In the genomic region with DNA sequence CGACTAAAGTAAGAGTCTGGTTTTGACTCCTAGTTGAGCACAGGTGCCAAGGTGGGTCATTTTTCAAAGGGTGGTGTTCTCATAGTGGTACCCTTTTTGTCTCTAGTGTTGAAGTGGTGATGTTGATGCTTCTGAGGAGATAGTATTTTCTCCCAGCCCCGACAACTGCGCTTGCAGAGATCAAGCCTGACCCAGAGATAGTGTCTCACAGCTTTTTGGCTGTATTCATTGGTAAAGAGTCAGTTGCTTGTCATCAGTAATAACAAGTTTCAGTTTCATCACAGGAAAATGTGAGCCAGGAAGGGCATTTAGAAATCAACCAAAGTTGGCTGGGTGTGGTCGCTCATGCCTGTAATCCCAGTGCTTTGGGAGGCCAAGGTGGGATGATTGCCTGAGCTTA, we compare ENCODE assay signal across 11 cellular contexts.
A peak's percentile ranks its signal among the peaks of the same experiment; 100 is the strongest.
DNase-seq lines count a peak whose midpoint lies in the region; ATAC-seq and TF ChIP-seq lines count a peak whose summit lies in the region.
"Had no signal": no experiment of that assay in that cellular context is flagged by ENCODE, and none has a peak within 500 bp of the region (broad histone marks: within the 10 kb centered on the region; RNA-seq: fewer than 3 reads in every experiment).

No MANE protein-coding gene starts in this region.

- H3K27ac Mint-ChIP-seq in Caco-2 (ENCODE audit: unreplicated experiment) = no peak overlapping the region

- H3K27ac ChIP-seq in stomach = no peak overlapping the region
- H3K27ac ChIP-seq: esophagus muscularis mucosa had no signal

- no peaks in the 10 kb centered on the region for H3K4me1 ChIP-seq in Caco-2
- H3K4me1 ChIP-seq in stomach = no peaks in the 10 kb centered on the region
- H3K4me1 ChIP-seq: esophagus muscularis mucosa had no signal

- intact Hi-C loops in Caco-2 (cut with micrococcal nuclease; ENCODE audit: unreplicated experiment) = no loop called here
- intact Hi-C loops in stomach (cut with DNase I; ENCODE audit: low total_unique reads) = no loop called here

- DNase-seq in stimulated activated CD4-positive, alpha-beta T cell treated with anti-CD3 and anti-CD28 coated beads, Interleukin-4, amount 100 ng/mL, for 24 hours = peak; percentile 23
- DNase-seq in stimulated activated CD4-positive, alpha-beta T cell treated with anti-CD3 and anti-CD28 coated beads, Interleukin-4, amount 100 ng/mL, for 4 hours = no peak
- peak; percentile 39 to 54 for DNase-seq in activated T-cell treated with anti-CD3 and anti-CD28 coated beads, Interleukin-2, amount 50 U/mL, for 48 hours
- DNase-seq in A172 (ENCODE audit: low spot score) = no peak
- no peak for DNase-seq in Caco-2
- DNase-seq in pons (ENCODE audit: low spot score) = no peak
- DNase-seq in stomach = no peak
- DNase-seq: NCI-H69 had no signal

- no peaks in the 10 kb centered on the region for H3K27me3 ChIP-seq in Caco-2 (replicated peaks; ENCODE audit: control insufficient read depth, insufficient read depth, low read length)
- H3K27me3 ChIP-seq in stomach = no peaks in the 10 kb centered on the region
- H3K27me3 ChIP-seq: esophagus muscularis mucosa had no signal

- no peak for TF ChIP-seq POLR2A in stomach (IDR thresholded peaks at IDR 0.05)

- TF ChIP-seq CTCF in Caco-2 (IDR thresholded peaks at IDR 0.05; ENCODE audit: insufficient read depth in 1 of 2, low read depth in 1 of 2, low read length in 1 of 2, severe bottlenecking in 1 of 2, unreplicated experiment in 1 of 2) (no peak), stomach (IDR thresholded peaks at IDR 0.05) (no peak)

- 79 to 85% (median 84%) methylated on average over 4 of the region's 4 CpGs for WGBS in stomach, 5 donors

- no TSS peak for BruUV-seq in Caco-2 (replicated peaks; lab: Mats Ljungman, UMichigan)

- H3K27me3 Mint-ChIP-seq in Caco-2 (ENCODE audit: insufficient read depth, unreplicated experiment) = no peaks in the 10 kb centered on the region

- H3K9me3 ChIP-seq in Caco-2 (no peaks in the 10 kb centered on the region), stomach (no peaks in the 10 kb centered on the region)
- H3K9me3 ChIP-seq: esophagus muscularis mucosa had no signal

- POLR2A ChIA-PET in Caco-2 (lab: Charles Lee) = no interaction called here

- no peaks in the 10 kb centered on the region for H3K4me1 Mint-ChIP-seq in Caco-2 (ENCODE audit: low read depth, unreplicated experiment)

- no peaks in the 10 kb centered on the region for H3K36me3 Mint-ChIP-seq in Caco-2 (ENCODE audit: insufficient read depth, unreplicated experiment)

- peak; percentile 33 for ATAC-seq in HG03196 (IDR thresholded peaks at IDR 0.05; ENCODE audit: unreplicated experiment)
- ATAC-seq: HCT116 had no signal

- H3K36me3 ChIP-seq in Caco-2 (ENCODE audit: control insufficient read depth, insufficient read depth, low read length) = no peaks in the 10 kb centered on the region
- H3K36me3 ChIP-seq in stomach = no peaks in the 10 kb centered on the region
- H3K36me3 ChIP-seq: esophagus muscularis mucosa had no signal

- no peaks in the 10 kb centered on the region for H3K9me3 Mint-ChIP-seq in Caco-2 (ENCODE audit: unreplicated experiment)

- no peak overlapping the region for H3K4me3 Mint-ChIP-seq in Caco-2 (ENCODE audit: unreplicated experiment)

- no peak for TF ChIP-seq EP300 in stomach (IDR thresholded peaks at IDR 0.05)

- H3K4me3 ChIP-seq in Caco-2 (ENCODE audit: low read depth, low read length) (no peak overlapping the region), stomach (no peak overlapping the region)
- H3K4me3 ChIP-seq: esophagus muscularis mucosa had no signal

- CTCF ChIA-PET in Caco-2 (lab: Charles Lee) = no interaction called here

Comparison
In these comparisons a context has a peak if more than half of its experiments do, and no peak if none do; other contexts are left out.
1. DNase-seq: peak in stimulated activated CD4-positive, alpha-beta T cell treated with anti-CD3 and anti-CD28 coated beads, Interleukin-4, amount 100 ng/mL, for 24 hours (single experiment) and activated T-cell treated with anti-CD3 and anti-CD28 coated beads, Interleukin-2, amount 50 U/mL, for 48 hours (2 of 2); none in stimulated activated CD4-positive, alpha-beta T cell treated with anti-CD3 and anti-CD28 coated beads, Interleukin-4, amount 100 ng/mL, for 4 hours (0 of 2), A172 (single experiment), Caco-2 (0 of 2), pons (single experiment) and stomach (single experiment).